In genomic region chr2:176174850-176175728, GRCh38 we compare ENCODE assay signal across 11 cellular contexts. TPM values are rescaled to one million over a fixed set of nuclear protein-coding genes. Genes with fewer than 3 reads are reported as not detected.
A peak's percentile ranks its signal among the peaks of the same experiment; 100 is the strongest.
DNase-seq lines count a peak whose midpoint lies in the region; ATAC-seq, FAIRE-seq and TF ChIP-seq lines count a peak whose summit lies in the region.
"Had no signal": no experiment of that assay in that cellular context is flagged by ENCODE, and none has a peak within 500 bp of the region (broad histone marks: within the 10 kb centered on the region; RNA-seq: fewer than 3 reads in every experiment).

No MANE protein-coding gene starts in this region.

- peak; percentile 76 for DNase-seq in A673 (ENCODE audit: low spot score)
- DNase-seq in K562 (ENCODE audit: extremely low read depth in 1 of 4, low spot score in 3 of 4) = peak; percentile 53 to 59 (median 54)
- peak; percentile 73 for DNase-seq in mesendoderm
- DNase-seq in foreskin fibroblast = no peak
- no peak for DNase-seq in CD4-positive, alpha-beta memory T cell
- no peak for DNase-seq in NCI-H345 treated with DMSO at 0.1 percent for 48 hours (lab: John Stamatoyannopoulos, UW; ENCODE audit: unreplicated experiment)
- DNase-seq: gastrocnemius medialis, NCI-H2029 had no signal

- H3K23ac ChIP-seq in mesendoderm (ENCODE audit: low read length) = no peak overlapping the region

- H3K27me3 ChIP-seq in A673 (replicated peaks; ENCODE audit: insufficient read depth, low read depth, low read length, poor library complexity) = no peaks in the 10 kb centered on the region
- peaks cover 100% of the 10 kb centered on the region for H3K27me3 ChIP-seq in HUES48 (ENCODE audit: control insufficient read depth, insufficient read depth, low read length)
- peaks cover 65 to 77% of the 10 kb centered on the region in 2 experiments for H3K27me3 ChIP-seq in K562 (ENCODE audit: control insufficient read depth in 2 of 2, insufficient read depth in 2 of 2, low read length in 2 of 2)
- peaks cover 64% of the 10 kb centered on the region for H3K27me3 ChIP-seq in mesendoderm (ENCODE audit: insufficient read depth, low read length, poor library complexity)
- H3K27me3 ChIP-seq in CD4-positive, alpha-beta memory T cell (ENCODE audit: insufficient read depth, low read length) = peaks cover 60% of the 10 kb centered on the region

- no peak overlapping the region for H2AK5ac ChIP-seq in mesendoderm (ENCODE audit: low read length)

- BruUV-seq in A673 (replicated peaks; lab: Mats Ljungman, UMichigan) (no TSS peak), K562 (replicated peaks; lab: Mats Ljungman, UMichigan) (no TSS peak)

- peak overlapping the region; percentile 48 for H3K27ac ChIP-seq in A673 (ENCODE audit: low read depth, low read length, poor library complexity, severe bottlenecking)
- H3K27ac ChIP-seq in HUES48 (ENCODE audit: low read depth, low read length) = no peak overlapping the region
- H3K27ac ChIP-seq in K562 (ENCODE audit: extremely low read depth, low read depth, low read length) = no peak overlapping the region
- H3K27ac ChIP-seq in mesendoderm (ENCODE audit: low read depth, low read length) = no peak overlapping the region
- no peak overlapping the region for H3K27ac ChIP-seq in CD4-positive, alpha-beta memory T cell (ENCODE audit: low read depth, low read length)
- H3K27ac ChIP-seq: gastrocnemius medialis had no signal

- H3K4me1 Mint-ChIP-seq in CD4-positive, alpha-beta memory T cell = peaks cover 3 to 23% (median 15%) of the 10 kb centered on the region in 4 donors

- no peak for TF ChIP-seq RAD21 in K562 (CRISPR knock-in tag; conservative IDR thresholded peaks at IDR 0.05 in 1 of 2, IDR thresholded peaks at IDR 0.05 in 1 of 2)

- H3K79me1 ChIP-seq in mesendoderm (ENCODE audit: low read length) = no peaks in the 10 kb centered on the region

- POLR2A ChIA-PET in A673 (lab: Charles Lee; ENCODE audit: low non-redundant PET) = interaction anchor here (0.6 to 1.1 kb wide), 3 partner anchors 21 to 479 kb away, joined by 3 to 4 read pairs (median 3); no protein-coding TSS in a partner anchor
- POLR2A ChIA-PET in K562 (lab: Yijun Ruan, JAX) = interaction anchor here (0.6 to 0.9 kb wide), 5 partner anchors 20 to 812 kb away, joined by 3 to 5 read pairs (median 3); no protein-coding TSS in a partner anchor
- POLR2A ChIA-PET in CD4-positive, alpha-beta memory T cell (lab: Charles Lee; ENCODE audit: partially characterized antibody) = no interaction called here

- no peak for TF ChIP-seq POLR2A in K562 (conservative IDR thresholded peaks at IDR 0.05)

- no peak overlapping the region for H3K4me2 ChIP-seq in K562 (ENCODE audit: insufficient read depth, low read length)
- H3K4me2 ChIP-seq in mesendoderm (ENCODE audit: low read length) = peak overlapping the region; percentile 45

- H4K20me1 ChIP-seq in K562 (replicated peaks; ENCODE audit: control insufficient read depth, insufficient read depth, low read length) = no peaks in the 10 kb centered on the region; the same call in 1 of the 2 replicates

- WGBS in K562 (ENCODE audit: insufficient coverage, low coverage, missing lambda C conversion rate) = 1% methylated on average over 41 of the region's 44 CpGs
- WGBS in mesendoderm (ENCODE audit: extremely low coverage, insufficient coverage, low lambda C conversion rate) = no CpG with 5 or more reads among the region's 44 CpGs

- H3K4me3 ChIP-seq in A673 (ENCODE audit: low read depth, low read length, poor library complexity, severe bottlenecking) (peak overlapping the region; percentile 22), HUES48 (ENCODE audit: low read depth, low read length) (peak overlapping the region; percentile 40; the same call in 1 of the 2 replicates), K562 (no peak overlapping the region), mesendoderm (ENCODE audit: low read length) (no peak overlapping the region), foreskin fibroblast (ENCODE audit: low read depth in 1 of 2, low read length in 2 of 2) (no peak overlapping the region)
- no peak overlapping the region for H3K4me3 ChIP-seq in CD4-positive, alpha-beta memory T cell (ENCODE audit: low read length in 2 of 2)
- H3K4me3 ChIP-seq: gastrocnemius medialis had no signal

- no peak overlapping the region for H4K8ac ChIP-seq in mesendoderm (ENCODE audit: low read depth, low read length)

- H3K9me1 ChIP-seq in K562 (ENCODE audit: control insufficient read depth, insufficient read depth, low read length) = no peaks in the 10 kb centered on the region

- no peaks in the 10 kb centered on the region for H3K36me3 Mint-ChIP-seq in CD4-positive, alpha-beta memory T cell

- peaks cover 64 to 66% of the 10 kb centered on the region in 2 donors for H3K27me3 Mint-ChIP-seq in CD4-positive, alpha-beta memory T cell

- 0 out of 2 replicates have a peak, but pooled peaks have one; percentile 7 for TF ChIP-seq CTCF in A673 (conservative IDR thresholded peaks at IDR 0.05; ENCODE audit: low read depth, low read length)
- no peak for TF ChIP-seq CTCF in K562 (IDR thresholded peaks at IDR 0.05 in 2 of 3, conservative IDR thresholded peaks at IDR 0.05 in 1 of 3; ENCODE audit: insufficient read depth in 2 of 3, low read depth in 1 of 3, low read length in 3 of 3)
- no peak for TF ChIP-seq CTCF in foreskin fibroblast (IDR thresholded peaks at IDR 0.05; ENCODE audit: low read depth, low read length)

- no peaks in the 10 kb centered on the region for H3K79me2 ChIP-seq in K562 (ENCODE audit: control insufficient read depth, insufficient read depth, low read length)
- no peaks in the 10 kb centered on the region for H3K79me2 ChIP-seq in mesendoderm (ENCODE audit: control insufficient read depth, insufficient read depth, low read length)

- H3K36me3 ChIP-seq in A673 (ENCODE audit: insufficient read depth, low read length, poor library complexity, severe bottlenecking) (no peaks in the 10 kb centered on the region), HUES48 (ENCODE audit: control insufficient read depth, insufficient read depth, low read length) (no peaks in the 10 kb centered on the region), K562 (ENCODE audit: control insufficient read depth, insufficient read depth, low read length) (no peaks in the 10 kb centered on the region), mesendoderm (ENCODE audit: control insufficient read depth, insufficient read depth, low read length) (no peaks in the 10 kb centered on the region)
- H3K36me3 ChIP-seq in CD4-positive, alpha-beta memory T cell (ENCODE audit: insufficient read depth, low read length) = no peaks in the 10 kb centered on the region
- H3K36me3 ChIP-seq: gastrocnemius medialis had no signal

- H3K56ac ChIP-seq in mesendoderm (ENCODE audit: low read length) = peak overlapping the region; percentile 80

- no peak overlapping the region for H3K27ac Mint-ChIP-seq in CD4-positive, alpha-beta memory T cell

- ATAC-seq in K562 (peak; percentile 79), HG03571 (IDR thresholded peaks at IDR 0.05; ENCODE audit: unreplicated experiment) (no peak)
- ATAC-seq: gastrocnemius medialis had no signal

- intact Hi-C loops in A673 (cut with micrococcal nuclease; ENCODE audit: unreplicated experiment) (no loop called here), K562 (cut with micrococcal nuclease) (no loop called here)
- intact Hi-C loops in CD4-positive, alpha-beta memory T cell (cut with micrococcal nuclease) = no loop called here

- no peak overlapping the region for H3K9ac ChIP-seq in HUES48 (ENCODE audit: low read depth, low read length)
- H3K9ac ChIP-seq in K562 (ENCODE audit: insufficient read depth in 1 of 2, low read depth in 2 of 2, low read length in 2 of 2) = peak overlapping the region in 1 of 2 experiments; percentile 14; a peak in 1 of 4 replicates
- H3K9ac ChIP-seq in mesendoderm (ENCODE audit: low read length) = peak overlapping the region; percentile 20

- H3K4me1 ChIP-seq in A673 (ENCODE audit: insufficient read depth, low read length, poor library complexity, severe bottlenecking) (peaks cover 37% of the 10 kb centered on the region), HUES48 (ENCODE audit: control insufficient read depth, insufficient read depth, low read length) (peaks cover 32% of the 10 kb centered on the region), K562 (replicated peaks in 1 of 2; ENCODE audit: control insufficient read depth in 2 of 2, insufficient read depth in 2 of 2, low read length in 2 of 2) (peaks cover 0 to 31% of the 10 kb centered on the region in 2 experiments; a peak in 2 of 5 replicates), mesendoderm (ENCODE audit: control insufficient read depth, low read depth, low read length) (peaks cover 2% of the 10 kb centered on the region)
- no peaks in the 10 kb centered on the region for H3K4me1 ChIP-seq in CD4-positive, alpha-beta memory T cell (ENCODE audit: insufficient read depth, low read length)

- H3K4me3 Mint-ChIP-seq in CD4-positive, alpha-beta memory T cell = peak overlapping the region in 2 of 8 donors; percentile 39 to 66

- no peak overlapping the region for H2BK120ac ChIP-seq in mesendoderm (ENCODE audit: low read depth, low read length)

- no peak overlapping the region for H3K4ac ChIP-seq in mesendoderm (ENCODE audit: low read depth, low read length)

- no peak overlapping the region for H3K18ac ChIP-seq in mesendoderm (ENCODE audit: low read length)

- no peak for TF ChIP-seq EP300 in K562 (IDR thresholded peaks at IDR 0.05; ENCODE audit: low read length)

- no peak overlapping the region for H2BK5ac ChIP-seq in mesendoderm (ENCODE audit: low read length)

- no peak overlapping the region for H2BK15ac ChIP-seq in mesendoderm (replicated peaks; ENCODE audit: low read depth)

- CTCF ChIA-PET in A673 (lab: Charles Lee) = interaction anchor here (0.6 to 0.9 kb wide), 2 partner anchors 990 to 1191 kb away, joined by 3 to 4 read pairs; no protein-coding TSS in a partner anchor
- CTCF ChIA-PET in K562 (lab: Yijun Ruan, JAX; ENCODE audit: low intra/inter-chr PET ratio) = no interaction called here
- CTCF ChIA-PET in CD4-positive, alpha-beta memory T cell (lab: Charles Lee; ENCODE audit: partially characterized antibody) = no interaction called here

- H4K5ac ChIP-seq in mesendoderm (ENCODE audit: low read length) = no peak overlapping the region

- H3K9me3 ChIP-seq in A673 (ENCODE audit: low read depth, low read length, poor library complexity, severe bottlenecking) (no peaks in the 10 kb centered on the region), HUES48 (ENCODE audit: control insufficient read depth, insufficient read depth, low read length) (no peaks in the 10 kb centered on the region), K562 (replicated peaks; ENCODE audit: control insufficient read depth, insufficient read depth, low read depth, low read length) (no peaks in the 10 kb centered on the region)
- H3K9me3 ChIP-seq in CD4-positive, alpha-beta memory T cell (ENCODE audit: control insufficient read depth in 1 of 2, low read length in 2 of 2) = no peaks in the 10 kb centered on the region
- H3K9me3 ChIP-seq: gastrocnemius medialis had no signal

- in situ Hi-C loops in K562 (cut with MboI) = no loop called here

- FAIRE-seq in K562 (lab: Jason Lieb, UNC) = no peak

- no peak overlapping the region for H2AFZ ChIP-seq in K562 (ENCODE audit: low read depth, low read length)

- H3K9me3 Mint-ChIP-seq in CD4-positive, alpha-beta memory T cell = peaks cover 0 to 5% (median 0%) of the 10 kb centered on the region in 8 donors

RNA-seq across cellular contexts. Expression of gene HOXD1, which starts 13.4 kb away (rescaled TPM):
- not detected in 2 replicates for total RNA-seq in A673 (2021)
- total RNA-seq in K562 (2011; cell fraction: chromatin; rRNA removed; ENCODE audit: low replicate concordance) = not detected in 2 replicates
- total RNA-seq in K562 (2011; cell fraction: nucleolus; rRNA removed) = not detected in 2 replicates
- total RNA-seq in K562 (2011; cell fraction: nucleoplasm; rRNA removed) = not detected in 2 replicates
- not detected in 2 replicates for total RNA-seq in K562 (2014; rRNA removed)
- not detected in 2 replicates for total RNA-seq in K562 (2014; rRNA removed; fragmentation: Illumina TruSeq; extraction: Trizol)
- not detected in 2 replicates for total RNA-seq in K562 (2015; rRNA removed; fragmentation: Illumina TruSeq; extraction: Trizol)
- not detected in 2 replicates for total RNA-seq in K562 (2021)
- not detected in 2 replicates for polyA plus RNA-seq in K562 (2011; rRNA removed)
- 0.03 TPM in 1 of 2 replicates, not detected in the other for polyA plus RNA-seq in K562 (2011; cell fraction: cytosol; rRNA removed)
- polyA plus RNA-seq in K562 (2011; cell fraction: nucleus; rRNA removed) = not detected in 2 replicates
- not detected in 2 replicates for polyA plus RNA-seq in K562 (2012)
- polyA plus RNA-seq in K562 (2014; fragmentation: Illumina TruSeq; extraction: Trizol) = not detected in 2 replicates
- not detected for polyA plus RNA-seq in K562 (2014; fragmentation: Nextera tagmentation; extraction: Ambion mirVana)
- not detected in 2 replicates for polyA plus RNA-seq in K562 (2014; rRNA removed)
- polyA minus RNA-seq in K562 (2011; rRNA and poly(A)+ RNA removed) = not detected in 2 replicates
- not detected in 2 replicates for polyA minus RNA-seq in K562 (2011; cell fraction: cytosol; rRNA and poly(A)+ RNA removed)
- polyA minus RNA-seq in K562 (2011; cell fraction: nucleus; rRNA and poly(A)+ RNA removed) = not detected in 2 replicates
- polyA plus RNA-seq in mesendoderm (2013, experiment 1 of 2) = 0.27 TPM
- polyA plus RNA-seq in mesendoderm (2013, experiment 2 of 2) = 0.29 TPM
- not detected for total RNA-seq in CD4-positive, alpha-beta memory T cell
- not detected for polyA plus RNA-seq in CD4-positive, alpha-beta memory T cell
- total RNA-seq: osteocyte had no signal

RNA-seq across cellular contexts. Expression of gene HOXD3, which starts 18.0 kb away (rescaled TPM):
- total RNA-seq in A673 (2021) (41.3 and 53.0 TPM in 2 replicates), K562 (2014; rRNA removed) (not detected in 2 replicates), K562 (2014; rRNA removed; fragmentation: Illumina TruSeq; extraction: Trizol) (not detected in 2 replicates), K562 (2015; rRNA removed; fragmentation: Illumina TruSeq; extraction: Trizol) (not detected in 2 replicates), K562 (2021) (not detected in 2 replicates)
- total RNA-seq in K562 (2011; cell fraction: chromatin; rRNA removed; ENCODE audit: low replicate concordance) = not detected in 2 replicates
- not detected in 2 replicates for total RNA-seq in K562 (2011; cell fraction: nucleolus; rRNA removed)
- total RNA-seq in K562 (2011; cell fraction: nucleoplasm; rRNA removed) = not detected in 2 replicates
- polyA plus RNA-seq in K562 (2011; rRNA removed) (not detected in 2 replicates), K562 (2014; fragmentation: Illumina TruSeq; extraction: Trizol) (not detected in 2 replicates), K562 (2014; fragmentation: Nextera tagmentation; extraction: Ambion mirVana) (not detected), K562 (2014; rRNA removed) (not detected in 2 replicates)
- polyA plus RNA-seq in K562 (2011; cell fraction: cytosol; rRNA removed) = not detected in 2 replicates
- not detected in 2 replicates for polyA plus RNA-seq in K562 (2011; cell fraction: nucleus; rRNA removed)
- not detected in 2 replicates for polyA plus RNA-seq in K562 (2012)
- not detected in 2 replicates for polyA minus RNA-seq in K562 (2011; rRNA and poly(A)+ RNA removed)
- polyA minus RNA-seq in K562 (2011; cell fraction: cytosol; rRNA and poly(A)+ RNA removed) = not detected in 2 replicates
- polyA minus RNA-seq in K562 (2011; cell fraction: nucleus; rRNA and poly(A)+ RNA removed) = not detected in 2 replicates
- not detected for polyA plus RNA-seq in mesendoderm (2013, experiment 1 of 2)
- polyA plus RNA-seq in mesendoderm (2013, experiment 2 of 2) = not detected
- not detected for total RNA-seq in CD4-positive, alpha-beta memory T cell
- not detected for polyA plus RNA-seq in CD4-positive, alpha-beta memory T cell
- total RNA-seq: osteocyte had no signal

RNA-seq across cellular contexts. Expression of gene HOXD4, which starts 23.7 kb away (rescaled TPM):
- 30.8 and 34.3 TPM in 2 replicates for total RNA-seq in A673 (2021)
- total RNA-seq in K562 (2011; cell fraction: chromatin; rRNA removed; ENCODE audit: low replicate concordance) = not detected in 2 replicates
- total RNA-seq in K562 (2011; cell fraction: nucleolus; rRNA removed) = not detected in 2 replicates
- total RNA-seq in K562 (2011; cell fraction: nucleoplasm; rRNA removed) = not detected in 2 replicates
- not detected in 2 replicates for total RNA-seq in K562 (2014; rRNA removed)
- not detected in 2 replicates for total RNA-seq in K562 (2014; rRNA removed; fragmentation: Illumina TruSeq; extraction: Trizol)
- not detected in 2 replicates for total RNA-seq in K562 (2015; rRNA removed; fragmentation: Illumina TruSeq; extraction: Trizol)
- not detected in 2 replicates for total RNA-seq in K562 (2021)
- polyA plus RNA-seq in K562 (2011; rRNA removed) = not detected in 2 replicates
- 0.04 TPM in 1 of 2 replicates, not detected in the other for polyA plus RNA-seq in K562 (2011; cell fraction: cytosol; rRNA removed)
- polyA plus RNA-seq in K562 (2011; cell fraction: nucleus; rRNA removed) = not detected in 2 replicates
- 0.11 TPM in 1 of 2 replicates, not detected in the other for polyA plus RNA-seq in K562 (2012)
- polyA plus RNA-seq in K562 (2014; fragmentation: Illumina TruSeq; extraction: Trizol) = not detected in 2 replicates
- not detected for polyA plus RNA-seq in K562 (2014; fragmentation: Nextera tagmentation; extraction: Ambion mirVana)
- polyA plus RNA-seq in K562 (2014; rRNA removed) = not detected in 2 replicates
- polyA minus RNA-seq in K562 (2011; rRNA and poly(A)+ RNA removed) = not detected in 2 replicates
- not detected in 2 replicates for polyA minus RNA-seq in K562 (2011; cell fraction: cytosol; rRNA and poly(A)+ RNA removed)
- not detected in 2 replicates for polyA minus RNA-seq in K562 (2011; cell fraction: nucleus; rRNA and poly(A)+ RNA removed)
- polyA plus RNA-seq in mesendoderm (2013, experiment 1 of 2) = not detected
- polyA plus RNA-seq in mesendoderm (2013, experiment 2 of 2) = not detected
- total RNA-seq in CD4-positive, alpha-beta memory T cell = not detected
- polyA plus RNA-seq in CD4-positive, alpha-beta memory T cell = not detected
- total RNA-seq: osteocyte had no signal

RNA-seq across cellular contexts. Expression of gene HOXD8, which starts 45.6 kb away (rescaled TPM):
- total RNA-seq in A673 (2021) (56.8 and 61.9 TPM in 2 replicates), K562 (2014; rRNA removed) (not detected in 2 replicates), K562 (2014; rRNA removed; fragmentation: Illumina TruSeq; extraction: Trizol) (0.15 TPM in 1 of 2 replicates, not detected in the other), K562 (2015; rRNA removed; fragmentation: Illumina TruSeq; extraction: Trizol) (not detected in 2 replicates), K562 (2021) (not detected in 2 replicates)
- not detected in 2 replicates for total RNA-seq in K562 (2011; cell fraction: chromatin; rRNA removed; ENCODE audit: low replicate concordance)
- not detected in 2 replicates for total RNA-seq in K562 (2011; cell fraction: nucleolus; rRNA removed)
- not detected in 2 replicates for total RNA-seq in K562 (2011; cell fraction: nucleoplasm; rRNA removed)
- polyA plus RNA-seq in K562 (2011; rRNA removed) (not detected in 2 replicates), K562 (2014; fragmentation: Illumina TruSeq; extraction: Trizol) (not detected in 2 replicates), K562 (2014; fragmentation: Nextera tagmentation; extraction: Ambion mirVana) (under 1 TPM in 1 of 2 experiments, not detected in 1; 0.04 TPM), K562 (2014; rRNA removed) (0.30 TPM in 1 of 2 replicates, not detected in the other)
- polyA plus RNA-seq in K562 (2011; cell fraction: cytosol; rRNA removed) = not detected in 2 replicates
- polyA plus RNA-seq in K562 (2011; cell fraction: nucleus; rRNA removed) = not detected in 2 replicates
- polyA plus RNA-seq in K562 (2012) = 0.57 TPM in 1 of 2 replicates, not detected in the other
- polyA minus RNA-seq in K562 (2011; rRNA and poly(A)+ RNA removed) = not detected in 2 replicates
- not detected in 2 replicates for polyA minus RNA-seq in K562 (2011; cell fraction: cytosol; rRNA and poly(A)+ RNA removed)
- polyA minus RNA-seq in K562 (2011; cell fraction: nucleus; rRNA and poly(A)+ RNA removed) = 0.22 TPM in 1 of 2 replicates, not detected in the other
- polyA plus RNA-seq in mesendoderm (2013, experiment 1 of 2) = not detected
- not detected for polyA plus RNA-seq in mesendoderm (2013, experiment 2 of 2)
- total RNA-seq in CD4-positive, alpha-beta memory T cell = not detected
- polyA plus RNA-seq in CD4-positive, alpha-beta memory T cell = not detected
- total RNA-seq: osteocyte had no signal

RNA-seq across cellular contexts. Expression of gene HOXD9, which starts 52.6 kb away (rescaled TPM):
- total RNA-seq in A673 (2021) = 63.0 and 64.9 TPM in 2 replicates
- total RNA-seq in K562 (2011; cell fraction: chromatin; rRNA removed; ENCODE audit: low replicate concordance) = not detected in 2 replicates
- total RNA-seq in K562 (2011; cell fraction: nucleolus; rRNA removed) = not detected in 2 replicates
- total RNA-seq in K562 (2011; cell fraction: nucleoplasm; rRNA removed) = not detected in 2 replicates
- total RNA-seq in K562 (2014; rRNA removed) = not detected in 2 replicates
- not detected in 2 replicates for total RNA-seq in K562 (2014; rRNA removed; fragmentation: Illumina TruSeq; extraction: Trizol)
- total RNA-seq in K562 (2015; rRNA removed; fragmentation: Illumina TruSeq; extraction: Trizol) = not detected in 2 replicates
- not detected in 2 replicates for total RNA-seq in K562 (2021)
- polyA plus RNA-seq in K562 (2011; rRNA removed) = not detected in 2 replicates
- not detected in 2 replicates for polyA plus RNA-seq in K562 (2011; cell fraction: cytosol; rRNA removed)
- not detected in 2 replicates for polyA plus RNA-seq in K562 (2011; cell fraction: nucleus; rRNA removed)
- polyA plus RNA-seq in K562 (2012) = not detected in 2 replicates
- not detected in 2 replicates for polyA plus RNA-seq in K562 (2014; fragmentation: Illumina TruSeq; extraction: Trizol)
- not detected for polyA plus RNA-seq in K562 (2014; fragmentation: Nextera tagmentation; extraction: Ambion mirVana)
- polyA plus RNA-seq in K562 (2014; rRNA removed) = not detected in 2 replicates
- not detected in 2 replicates for polyA minus RNA-seq in K562 (2011; rRNA and poly(A)+ RNA removed)
- not detected in 2 replicates for polyA minus RNA-seq in K562 (2011; cell fraction: cytosol; rRNA and poly(A)+ RNA removed)
- not detected in 2 replicates for polyA minus RNA-seq in K562 (2011; cell fraction: nucleus; rRNA and poly(A)+ RNA removed)
- not detected for polyA plus RNA-seq in mesendoderm (2013, experiment 1 of 2)
- not detected for polyA plus RNA-seq in mesendoderm (2013, experiment 2 of 2)
- total RNA-seq in CD4-positive, alpha-beta memory T cell = not detected
- polyA plus RNA-seq in CD4-positive, alpha-beta memory T cell = not detected
- total RNA-seq: osteocyte had no signal

Comparison
In these comparisons a context has a peak if more than half of its experiments do, and no peak if none do; other contexts are left out.
1. DNase-seq: peak in A673 (single experiment), K562 (4 of 4) and mesendoderm (single experiment); none in foreskin fibroblast (0 of 2), CD4-positive, alpha-beta memory T cell (0 of 5) and NCI-H345 treated with DMSO at 0.1 percent for 48 hours (single experiment).
2. H3K4me3 ChIP-seq: peak in A673 (single experiment) and HUES48 (single experiment); none in K562 (single experiment), mesendoderm (single experiment), foreskin fibroblast (0 of 2) and CD4-positive, alpha-beta memory T cell (0 of 2).
3. RNA of gene HOXD3, which starts 18.0 kb away (total RNA-seq): 41.3 to 53.0 TPM in A673; not detected in K562 and not detected in CD4-positive, alpha-beta memory T cell; every median in the first group is over 10 times any median in the second.
4. RNA of gene HOXD4, which starts 23.7 kb away (total RNA-seq): 30.8 to 34.3 TPM in A673; not detected in K562 and not detected in CD4-positive, alpha-beta memory T cell; every median in the first group is over 10 times any median in the second.